ENCODE assay signal across 12 cellular contexts in the genomic region with DNA sequence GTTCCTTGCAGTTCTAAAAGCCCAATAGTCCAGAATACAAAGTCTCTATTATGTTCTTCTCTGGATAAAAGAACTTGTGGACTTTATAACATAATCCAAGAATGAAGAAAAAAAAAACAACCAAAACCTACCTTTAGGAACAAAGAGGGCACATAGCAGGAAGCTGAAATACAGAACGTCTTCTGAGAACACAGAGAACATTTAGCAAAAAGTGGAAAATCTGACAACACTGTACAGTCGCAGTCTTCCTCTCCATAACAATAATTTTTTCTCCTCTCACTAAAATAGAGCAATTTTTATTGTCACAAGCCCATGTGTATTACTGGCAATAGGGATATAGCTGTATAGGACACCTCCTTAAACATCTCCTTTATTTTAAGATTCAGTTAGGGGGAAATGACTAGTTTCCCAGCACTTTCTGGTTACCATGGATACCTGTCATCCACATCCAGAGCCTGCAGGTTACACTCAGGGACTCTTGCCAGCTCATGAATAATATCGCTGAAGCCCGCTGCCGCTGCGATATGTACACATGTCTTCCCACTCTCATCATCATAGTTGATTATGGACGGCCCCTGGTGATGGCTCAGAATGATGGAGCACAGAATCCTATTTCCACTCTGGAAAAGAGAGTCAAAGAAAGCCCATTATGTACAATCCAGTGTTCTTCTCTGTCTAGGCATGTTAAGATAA.
DNase-seq lines count a peak whose midpoint lies in the region; ATAC-seq, FAIRE-seq and TF ChIP-seq lines count a peak whose summit lies in the region.
"Had no signal": no experiment of that assay in that cellular context is flagged by ENCODE, and none has a peak within 500 bp of the region (broad histone marks: within the 10 kb centered on the region; RNA-seq: fewer than 3 reads in every experiment).

No MANE protein-coding gene starts in this region.

- H3K4me3 Mint-ChIP-seq in activated CD4-positive, alpha-beta T cell treated with anti-CD3 and anti-CD28 coated beads, Interleukin-2, amount 10 ng/mL, durations not matched to agents 7 days and 5 days: peak overlapping the region; percentile 52
- peak overlapping the region; percentile 63 to 88 for H3K4me3 Mint-ChIP-seq in stimulated activated naive CD8-positive, alpha-beta T cell treated with anti-CD3 and anti-CD28 coated beads, Interleukin-15, amount 100 ng/mL, for 72 hours

- peak overlapping the region; percentile 91 for H3K27ac Mint-ChIP-seq in activated CD4-positive, alpha-beta T cell treated with anti-CD3 and anti-CD28 coated beads, Interleukin-2, amount 10 ng/mL, durations not matched to agents 7 days and 5 days
- peak overlapping the region; percentile 68 to 99 for H3K27ac Mint-ChIP-seq in stimulated activated naive CD8-positive, alpha-beta T cell treated with anti-CD3 and anti-CD28 coated beads, Interleukin-15, amount 100 ng/mL, for 72 hours

- POLR2A ChIA-PET in activated CD4-positive, alpha-beta T cell treated with anti-CD3 and anti-CD28 coated beads, Interleukin-2, amount 10 ng/mL, durations not matched to agents 7 days and 5 days (lab: Charles Lee): interaction anchor here (0.7 kb wide), 2 partner anchors 19 to 964 kb away, joined by 3 read pairs; no protein-coding TSS in a partner anchor

- no peak for TF ChIP-seq POLR2A in H54 (IDR thresholded peaks at IDR 0.05; ENCODE audit: low read depth, low read length)

- CTCF ChIA-PET in activated CD4-positive, alpha-beta T cell treated with anti-CD3 and anti-CD28 coated beads, Interleukin-2, amount 10 ng/mL, durations not matched to agents 7 days and 5 days (lab: Charles Lee): interaction anchor here (0.6 to 1.5 kb wide), 7 partner anchors 10 to 1188 kb away, joined by 3 to 6 read pairs (median 5); no protein-coding TSS in a partner anchor

- peaks cover 13% of the 10 kb centered on the region for H3K9me3 Mint-ChIP-seq in activated CD4-positive, alpha-beta T cell treated with anti-CD3 and anti-CD28 coated beads, Interleukin-2, amount 10 ng/mL, durations not matched to agents 7 days and 5 days
- H3K9me3 Mint-ChIP-seq in stimulated activated naive CD8-positive, alpha-beta T cell treated with anti-CD3 and anti-CD28 coated beads, Interleukin-15, amount 100 ng/mL, for 72 hours: peaks cover 6 to 10% of the 10 kb centered on the region in 2 donors

- peaks cover 2% of the 10 kb centered on the region for H3K27me3 Mint-ChIP-seq in activated CD4-positive, alpha-beta T cell treated with anti-CD3 and anti-CD28 coated beads, Interleukin-2, amount 10 ng/mL, durations not matched to agents 7 days and 5 days
- no peaks in the 10 kb centered on the region for H3K27me3 Mint-ChIP-seq in stimulated activated naive CD8-positive, alpha-beta T cell treated with anti-CD3 and anti-CD28 coated beads, Interleukin-15, amount 100 ng/mL, for 72 hours

- no peak overlapping the region for H3K4me3 ChIP-seq in epithelial cell of esophagus (ENCODE audit: low read length)
- H3K4me3 ChIP-seq: BLaER1 treated with 17β-estradiol and CSF1 and Interleukin-3, amounts not matched to agents 10 nM and 100 nM; MG63; ovary had no signal

- no peak for FAIRE-seq in H54 (lab: Jason Lieb, UNC)

- ATAC-seq in stimulated activated naive CD8-positive, alpha-beta T cell treated with anti-CD3 and anti-CD28 coated beads, Interleukin-15, amount 100 ng/mL, for 72 hours: peak; percentile 65

- no peak for TF ChIP-seq CTCF in epithelial cell of esophagus (IDR thresholded peaks at IDR 0.05; ENCODE audit: insufficient read depth, low read depth, low read length, missing control alignments)

- peak in 2 of 3 donors; percentile 20 to 33 for DNase-seq in stimulated activated CD4-positive, alpha-beta T cell treated with anti-CD3 and anti-CD28 coated beads, Interleukin-12 subunit alpha, Interleukin-12 subunit beta, amount 100 ng/mL, for 48 hours (ENCODE audit: low read depth in 2 of 3, low spot score in 1 of 3)
- DNase-seq in stimulated activated CD4-positive, alpha-beta T cell treated with anti-CD3 and anti-CD28 coated beads, Interleukin-2, amount 100 ng/mL, for 48 hours: no peak
- DNase-seq in activated CD4-positive, alpha-beta T cell treated with anti-CD3 and anti-CD28 coated beads, Interleukin-2, amount 10 ng/mL, durations not matched to agents 7 days and 5 days: no peak
- peak; percentile 48 for DNase-seq in epithelial cell of esophagus (ENCODE audit: low read depth)
- peak in 1 of 2 donors; percentile 30 for DNase-seq in stimulated activated naive CD8-positive, alpha-beta T cell treated with anti-CD3 and anti-CD28 coated beads, Interleukin-15, amount 100 ng/mL, for 72 hours
- DNase-seq in MV-4-11 (lab: John Stamatoyannopoulos, UW): no peak
- no peak for DNase-seq in activated CD8-positive, alpha-beta memory T cell treated with anti-CD3 and anti-CD28 coated beads, Interleukin-2, amount 50 U/mL, for 48 hours
- DNase-seq in H54 (ENCODE audit: insufficient read length, low spot score): no peak
- DNase-seq: MG63, NCI-H774, ovary had no signal

- peaks cover 45% of the 10 kb centered on the region for H3K36me3 Mint-ChIP-seq in activated CD4-positive, alpha-beta T cell treated with anti-CD3 and anti-CD28 coated beads, Interleukin-2, amount 10 ng/mL, durations not matched to agents 7 days and 5 days (ENCODE audit: low read depth)

- H3K4me1 Mint-ChIP-seq in activated CD4-positive, alpha-beta T cell treated with anti-CD3 and anti-CD28 coated beads, Interleukin-2, amount 10 ng/mL, durations not matched to agents 7 days and 5 days: peaks cover 54% of the 10 kb centered on the region
- H3K4me1 Mint-ChIP-seq in stimulated activated naive CD8-positive, alpha-beta T cell treated with anti-CD3 and anti-CD28 coated beads, Interleukin-15, amount 100 ng/mL, for 72 hours: peaks cover 43% of the 10 kb centered on the region

Comparison
In these comparisons a context has a peak if more than half of its experiments do, and no peak if none do; other contexts are left out.
1. DNase-seq: peak in stimulated activated CD4-positive, alpha-beta T cell treated with anti-CD3 and anti-CD28 coated beads, Interleukin-12 subunit alpha, Interleukin-12 subunit beta, amount 100 ng/mL, for 48 hours (2 of 3) and epithelial cell of esophagus (single experiment); none in stimulated activated CD4-positive, alpha-beta T cell treated with anti-CD3 and anti-CD28 coated beads, Interleukin-2, amount 100 ng/mL, for 48 hours (0 of 2), activated CD4-positive, alpha-beta T cell treated with anti-CD3 and anti-CD28 coated beads, Interleukin-2, amount 10 ng/mL, durations not matched to agents 7 days and 5 days (single experiment), MV-4-11 (single experiment), activated CD8-positive, alpha-beta memory T cell treated with anti-CD3 and anti-CD28 coated beads, Interleukin-2, amount 50 U/mL, for 48 hours (single experiment) and H54 (single experiment).